Comparison of ENCODE assay signal across 11 cellular contexts in genomic region chrX:153004780-153005179, GRCh38. TPM values are rescaled to one million over a fixed set of nuclear protein-coding genes. Genes with fewer than 3 reads are reported as not detected.
"Had no signal": no experiment of that assay in that cellular context is flagged by ENCODE, and none has a peak within 500 bp of the region (broad histone marks: within the 10 kb centered on the region; RNA-seq: fewer than 3 reads in every experiment).

No MANE protein-coding gene starts in this region.

- H3K4me3 Mint-ChIP-seq: IgD-negative memory B cell had no signal

- H3K36me3 Mint-ChIP-seq: IgD-negative memory B cell had no signal

- H3K4me1 Mint-ChIP-seq: IgD-negative memory B cell had no signal

- H3K27ac ChIP-seq: HL-60, KMS-11 had no signal

- H3K4me3 ChIP-seq: K562 had no signal

- H3K9ac ChIP-seq: KMS-11 had no signal

- H3K27ac Mint-ChIP-seq: IgD-negative memory B cell had no signal

- DNase-seq: IMR-90, KBM-7, KG1 had no signal

- ATAC-seq: HepG2, K562 had no signal

- FAIRE-seq: HepG2, HTR-8/SVneo, K562 had no signal

- H3K4me2 ChIP-seq: KMS-11 had no signal

RNA-seq across cellular contexts. Expression of gene PNMA5, which starts 10.9 kb away (rescaled TPM):
- total RNA-seq: HepG2, HT1080, IMR-90 had no signal
- polyA plus RNA-seq: HepG2, IMR-90 had no signal

RNA-seq across cellular contexts. Expression of gene PNMA3, which starts 51.5 kb away (rescaled TPM):
- total RNA-seq: HepG2, HT-29, IMR-90 had no signal
- polyA plus RNA-seq: HepG2, IgD-negative memory B cell had no signal
